Comparison of ENCODE assay signal across 1 cellular context in genomic region chr18:23260932-23261590, GRCh38.
TF ChIP-seq lines count a peak whose summit lies in the region.

No MANE protein-coding gene starts in this region.

TF ChIP-seq in IMR-90, 13 proteins besides CTCF, POLR2A, EP300 and RAD21:
- no peak for TF ChIP-seq ELK1 (IDR thresholded peaks at IDR 0.05; ENCODE audit: borderline replicate concordance, low read depth, low read length)
- no peak for TF ChIP-seq CEBPB (IDR thresholded peaks at IDR 0.05; ENCODE audit: low read depth, low read length)
- no peak for TF ChIP-seq FOS (IDR thresholded peaks at IDR 0.05; ENCODE audit: low read depth, low read length)
- TF ChIP-seq MAFK (IDR thresholded peaks at IDR 0.05; ENCODE audit: low read depth, low read length), result no peak
- no peak for TF ChIP-seq RFX5 (IDR thresholded peaks at IDR 0.05; ENCODE audit: low read depth, low read length)
- TF ChIP-seq SMC3 (IDR thresholded peaks at IDR 0.05; ENCODE audit: low read depth, low read length), result no peak
- no peak for TF ChIP-seq RCOR1 (IDR thresholded peaks at IDR 0.05; ENCODE audit: insufficient replicate concordance, low read length)
- no peak for TF ChIP-seq CHD1 (IDR thresholded peaks at IDR 0.05; ENCODE audit: low read depth, low read length)
- TF ChIP-seq BHLHE40 (IDR thresholded peaks at IDR 0.05; ENCODE audit: low read depth, low read length), result no peak
- no peak for TF ChIP-seq MAZ (IDR thresholded peaks at IDR 0.05; ENCODE audit: borderline replicate concordance, low read depth, low read length)
- no peak for TF ChIP-seq MXI1 (IDR thresholded peaks at IDR 0.05; ENCODE audit: borderline replicate concordance, low read depth, low read length)
- no peak for TF ChIP-seq NFE2L2 (IDR thresholded peaks at IDR 0.05; ENCODE audit: low read depth, low read length)
- no peak for TF ChIP-seq USF2 (IDR thresholded peaks at IDR 0.05; ENCODE audit: low read depth, low read length)
TF ChIP-seq in IMR-90: peak in this region for 0.
